8 cellular contexts compared by ENCODE assay signal in the genomic region with DNA sequence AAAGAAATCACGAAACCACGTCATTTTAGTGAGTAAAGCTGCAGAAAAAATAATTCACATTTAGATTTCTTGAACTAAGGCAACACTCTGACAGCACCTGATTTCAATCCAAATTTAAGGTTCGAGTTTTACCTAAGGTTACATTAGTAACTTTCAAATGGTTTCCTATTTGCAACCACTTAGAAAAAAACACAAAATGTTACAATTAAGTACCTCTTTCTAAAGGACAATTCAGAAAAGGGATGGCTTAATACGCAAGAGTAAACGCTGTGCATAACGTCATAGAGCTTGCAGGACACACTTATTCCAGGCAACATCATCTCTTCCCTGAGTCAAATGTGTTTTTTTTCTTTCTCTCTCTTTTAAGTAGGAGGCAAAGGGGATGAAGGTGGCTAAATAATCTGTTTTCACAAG.
DNase-seq lines count a peak whose midpoint lies in the region; ATAC-seq and TF ChIP-seq lines count a peak whose summit lies in the region.

No MANE protein-coding gene starts in this region.

- peak overlapping the region; percentile 93 to 100 (median 95) for H3K27ac Mint-ChIP-seq in CD4-positive, alpha-beta memory T cell
- H3K27ac Mint-ChIP-seq in WTC11: peak overlapping the region; percentile 94

- intact Hi-C loops in CD4-positive, alpha-beta memory T cell (cut with micrococcal nuclease): loop anchor here (2.0 to 10.0 kb wide), 7 partner anchors 66 to 1809 kb away; a partner anchor contains a TSS

- POLR2A ChIA-PET in CD4-positive, alpha-beta memory T cell (lab: Charles Lee; ENCODE audit: partially characterized antibody): interaction anchor here (1.0 to 6.4 kb wide), 16 partner anchors 10 to 450 kb away, joined by 3 to 59 read pairs (median 12); a partner anchor contains a TSS
- POLR2A ChIA-PET in WTC11 (lab: Charles Lee): interaction anchor here (1.3 kb wide), 1 partner anchor 86 kb away, joined by 6 read pairs; a partner anchor contains a TSS

- peaks cover 44% of the 10 kb centered on the region for H3K79me2 ChIP-seq in parathyroid adenoma

- peaks cover 43 to 82% (median 60%) of the 10 kb centered on the region in 4 donors for H3K4me1 Mint-ChIP-seq in CD4-positive, alpha-beta memory T cell
- H3K4me1 Mint-ChIP-seq in WTC11: peaks cover 34% of the 10 kb centered on the region

- peak overlapping the region; percentile 76 for H2AFZ ChIP-seq in parathyroid adenoma

- CTCF ChIA-PET in CD4-positive, alpha-beta memory T cell (lab: Charles Lee; ENCODE audit: partially characterized antibody): interaction anchor here (0.7 to 6.0 kb wide), 5 partner anchors 9 to 467 kb away, joined by 3 to 61 read pairs (median 3); a partner anchor contains a TSS
- CTCF ChIA-PET in WTC11 (lab: Charles Lee): interaction anchor here (1.2 to 1.4 kb wide), 2 partner anchors 14 to 40 kb away, joined by 3 read pairs; no protein-coding TSS in a partner anchor

- H3K4me3 ChIP-seq in CD4-positive, alpha-beta memory T cell (ENCODE audit: low read length in 2 of 2): peak overlapping the region; percentile 77 to 86
- H3K4me3 ChIP-seq in parathyroid adenoma (ENCODE audit: low read depth, low read length): peak overlapping the region; percentile 81

- H3K9me3 Mint-ChIP-seq in CD4-positive, alpha-beta memory T cell: no peaks in the 10 kb centered on the region
- H3K9me3 Mint-ChIP-seq in WTC11: no peaks in the 10 kb centered on the region

- no peaks in the 10 kb centered on the region for H3K27me3 ChIP-seq in CD4-positive, alpha-beta memory T cell (ENCODE audit: insufficient read depth, low read length)
- H3K27me3 ChIP-seq in foreskin keratinocyte: no peaks in the 10 kb centered on the region
- H3K27me3 ChIP-seq in parathyroid adenoma (ENCODE audit: control insufficient read depth, insufficient read depth, low read length): no peaks in the 10 kb centered on the region

- peaks cover 64% of the 10 kb centered on the region for H3K4me1 ChIP-seq in CD4-positive, alpha-beta memory T cell (ENCODE audit: insufficient read depth, low read length)
- H3K4me1 ChIP-seq in foreskin keratinocyte (peaks cover 21% of the 10 kb centered on the region), parathyroid adenoma (peaks cover 33% of the 10 kb centered on the region)

- H3K27me3 Mint-ChIP-seq in CD4-positive, alpha-beta memory T cell: no peaks in the 10 kb centered on the region
- no peaks in the 10 kb centered on the region for H3K27me3 Mint-ChIP-seq in WTC11 (ENCODE audit: low read depth)

- ATAC-seq in HG03159 (IDR thresholded peaks at IDR 0.05; ENCODE audit: unreplicated experiment): peak; percentile 3
- ATAC-seq in WTC11: no peak
- ATAC-seq in foreskin keratinocyte: peak; percentile 23
- ATAC-seq in HG03097 (IDR thresholded peaks at IDR 0.05; ENCODE audit: low FRiP score, unreplicated experiment): no peak
- ATAC-seq in HG02840 (IDR thresholded peaks at IDR 0.05; ENCODE audit: low FRiP score, unreplicated experiment): no peak

- H3K9me3 ChIP-seq in CD4-positive, alpha-beta memory T cell (ENCODE audit: control insufficient read depth in 1 of 2, low read length in 2 of 2): no peaks in the 10 kb centered on the region
- H3K9me3 ChIP-seq in parathyroid adenoma (ENCODE audit: control insufficient read depth, low read length): no peaks in the 10 kb centered on the region

- peak overlapping the region; percentile 91 to 100 (median 96) for H3K4me3 Mint-ChIP-seq in CD4-positive, alpha-beta memory T cell
- H3K4me3 Mint-ChIP-seq in WTC11: peak overlapping the region; percentile 94

- DNase-seq in CD4-positive, alpha-beta memory T cell: peak in 3 of 5 donors; percentile 37 to 42 (median 41)
- DNase-seq in WTC11 (ENCODE audit: low spot score): no peak
- no peak for DNase-seq in foreskin keratinocyte
- DNase-seq in effector CD8-positive, alpha-beta T cell (lab: John Stamatoyannopoulos, UW): no peak

- H3K4me2 ChIP-seq in parathyroid adenoma (ENCODE audit: low read length): peak overlapping the region; percentile 81

- H3K36me3 ChIP-seq in CD4-positive, alpha-beta memory T cell (ENCODE audit: insufficient read depth, low read length): no peaks in the 10 kb centered on the region
- H3K36me3 ChIP-seq in parathyroid adenoma (ENCODE audit: control insufficient read depth, insufficient read depth, low read length): no peaks in the 10 kb centered on the region

- peak overlapping the region; percentile 96 for H3K27ac ChIP-seq in CD4-positive, alpha-beta memory T cell (ENCODE audit: low read depth, low read length)
- H3K27ac ChIP-seq in foreskin keratinocyte: peak overlapping the region; percentile 61
- H3K27ac ChIP-seq in parathyroid adenoma: peak overlapping the region; percentile 95

- H3K9ac ChIP-seq in parathyroid adenoma: peak overlapping the region; percentile 78

- H3K36me3 Mint-ChIP-seq in CD4-positive, alpha-beta memory T cell: peaks cover 0 to 12% of the 10 kb centered on the region in 2 donors
- no peaks in the 10 kb centered on the region for H3K36me3 Mint-ChIP-seq in WTC11

- TF ChIP-seq CTCF in WTC11 (IDR thresholded peaks at IDR 0.05) (no peak), foreskin keratinocyte (conservative IDR thresholded peaks at IDR 0.05) (no peak), parathyroid adenoma (IDR thresholded peaks at IDR 0.05) (no peak)

TF ChIP-seq in WTC11, 78 proteins besides CTCF, POLR2A, EP300 and RAD21 (continues in another document):
- TF ChIP-seq, protein P1, sequence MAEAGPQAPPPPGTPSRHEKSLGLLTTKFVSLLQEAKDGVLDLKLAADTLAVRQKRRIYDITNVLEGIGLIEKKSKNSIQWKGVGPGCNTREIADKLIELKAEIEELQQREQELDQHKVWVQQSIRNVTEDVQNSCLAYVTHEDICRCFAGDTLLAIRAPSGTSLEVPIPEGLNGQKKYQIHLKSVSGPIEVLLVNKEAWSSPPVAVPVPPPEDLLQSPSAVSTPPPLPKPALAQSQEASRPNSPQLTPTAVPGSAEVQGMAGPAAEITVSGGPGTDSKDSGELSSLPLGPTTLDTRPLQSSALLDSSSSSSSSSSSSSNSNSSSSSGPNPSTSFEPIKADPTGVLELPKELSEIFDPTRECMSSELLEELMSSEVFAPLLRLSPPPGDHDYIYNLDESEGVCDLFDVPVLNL (CRISPR knock-in tag; IDR thresholded peaks at IDR 0.05; ENCODE audit: borderline replicate concordance, low read depth): no peak
- TF ChIP-seq PRRX2 (CRISPR knock-in tag; IDR thresholded peaks at IDR 0.05) (no peak), FOXP1 (CRISPR knock-in tag; IDR thresholded peaks at IDR 0.05; ENCODE audit: borderline replicate concordance) (no peak), ZNF121 (CRISPR knock-in tag; IDR thresholded peaks at IDR 0.05) (no peak), SOX15 (CRISPR knock-in tag; IDR thresholded peaks at IDR 0.05) (no peak), ZNF416 (CRISPR knock-in tag; IDR thresholded peaks at IDR 0.05) (no peak), OVOL2 (CRISPR knock-in tag; IDR thresholded peaks at IDR 0.05; ENCODE audit: borderline replicate concordance) (no peak)
- TF ChIP-seq, protein P2, sequence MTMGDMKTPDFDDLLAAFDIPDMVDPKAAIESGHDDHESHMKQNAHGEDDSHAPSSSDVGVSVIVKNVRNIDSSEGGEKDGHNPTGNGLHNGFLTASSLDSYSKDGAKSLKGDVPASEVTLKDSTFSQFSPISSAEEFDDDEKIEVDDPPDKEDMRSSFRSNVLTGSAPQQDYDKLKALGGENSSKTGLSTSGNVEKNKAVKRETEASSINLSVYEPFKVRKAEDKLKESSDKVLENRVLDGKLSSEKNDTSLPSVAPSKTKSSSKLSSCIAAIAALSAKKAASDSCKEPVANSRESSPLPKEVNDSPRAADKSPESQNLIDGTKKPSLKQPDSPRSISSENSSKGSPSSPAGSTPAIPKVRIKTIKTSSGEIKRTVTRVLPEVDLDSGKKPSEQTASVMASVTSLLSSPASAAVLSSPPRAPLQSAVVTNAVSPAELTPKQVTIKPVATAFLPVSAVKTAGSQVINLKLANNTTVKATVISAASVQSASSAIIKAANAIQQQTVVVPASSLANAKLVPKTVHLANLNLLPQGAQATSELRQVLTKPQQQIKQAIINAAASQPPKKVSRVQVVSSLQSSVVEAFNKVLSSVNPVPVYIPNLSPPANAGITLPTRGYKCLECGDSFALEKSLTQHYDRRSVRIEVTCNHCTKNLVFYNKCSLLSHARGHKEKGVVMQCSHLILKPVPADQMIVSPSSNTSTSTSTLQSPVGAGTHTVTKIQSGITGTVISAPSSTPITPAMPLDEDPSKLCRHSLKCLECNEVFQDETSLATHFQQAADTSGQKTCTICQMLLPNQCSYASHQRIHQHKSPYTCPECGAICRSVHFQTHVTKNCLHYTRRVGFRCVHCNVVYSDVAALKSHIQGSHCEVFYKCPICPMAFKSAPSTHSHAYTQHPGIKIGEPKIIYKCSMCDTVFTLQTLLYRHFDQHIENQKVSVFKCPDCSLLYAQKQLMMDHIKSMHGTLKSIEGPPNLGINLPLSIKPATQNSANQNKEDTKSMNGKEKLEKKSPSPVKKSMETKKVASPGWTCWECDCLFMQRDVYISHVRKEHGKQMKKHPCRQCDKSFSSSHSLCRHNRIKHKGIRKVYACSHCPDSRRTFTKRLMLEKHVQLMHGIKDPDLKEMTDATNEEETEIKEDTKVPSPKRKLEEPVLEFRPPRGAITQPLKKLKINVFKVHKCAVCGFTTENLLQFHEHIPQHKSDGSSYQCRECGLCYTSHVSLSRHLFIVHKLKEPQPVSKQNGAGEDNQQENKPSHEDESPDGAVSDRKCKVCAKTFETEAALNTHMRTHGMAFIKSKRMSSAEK (CRISPR knock-in tag; IDR thresholded peaks at IDR 0.05; ENCODE audit: borderline replicate concordance): no peak

Comparison
In these comparisons a context has a peak if more than half of its experiments do, and no peak if none do; other contexts are left out.
1. DNase-seq: peak in CD4-positive, alpha-beta memory T cell (3 of 5); none in WTC11 (single experiment), foreskin keratinocyte (0 of 2) and effector CD8-positive, alpha-beta T cell (single experiment).
2. ATAC-seq: peak in HG03159 (single experiment) and foreskin keratinocyte (single experiment); none in WTC11 (single experiment), HG03097 (single experiment) and HG02840 (single experiment).
3. Peak in every context shown above with its lines, with median percentiles within 50 percentile points of each other: H3K27ac ChIP-seq.